ENCODE assay signal across 9 cellular contexts in the genomic region with DNA sequence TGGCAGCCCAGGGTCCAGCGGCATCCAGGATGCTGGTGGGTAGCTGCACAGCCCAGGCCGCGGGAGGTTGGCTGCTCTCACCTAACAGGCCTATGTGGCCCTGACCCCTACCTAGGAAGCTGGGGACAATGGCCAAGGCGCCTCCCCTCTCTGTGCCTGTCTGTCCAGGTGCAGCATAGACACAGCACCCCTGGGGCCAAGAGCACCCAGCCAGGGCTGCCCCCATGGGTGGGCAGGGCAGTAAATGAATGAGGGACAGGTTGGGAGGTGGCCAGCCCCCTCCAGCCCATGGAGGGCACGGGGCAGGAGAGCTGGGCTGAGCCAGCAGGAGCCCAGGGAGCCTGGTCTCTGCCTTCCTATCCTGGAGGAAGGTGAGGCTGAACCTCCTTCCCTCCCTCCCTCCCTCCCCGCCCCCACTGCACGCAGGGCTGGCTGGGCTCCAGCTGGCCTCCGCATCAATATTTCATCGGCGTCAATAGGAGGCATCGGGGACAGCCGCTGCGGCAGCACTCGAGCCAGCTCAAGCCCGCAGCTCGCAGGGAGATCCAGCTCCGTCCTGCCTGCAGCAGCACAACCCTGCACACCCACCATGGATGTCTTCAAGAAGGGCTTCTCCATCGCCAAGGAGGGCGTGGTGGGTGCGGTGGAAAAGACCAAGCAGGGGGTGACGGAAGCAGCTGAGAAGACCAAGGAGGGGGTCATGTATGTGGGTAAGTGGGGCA. TPM values are rescaled to one million over a fixed set of nuclear protein-coding genes. Genes with fewer than 3 reads are reported as not detected.
DNase-seq lines count a peak whose midpoint lies in the region; ATAC-seq and TF ChIP-seq lines count a peak whose summit lies in the region.
"Had no signal": no experiment of that assay in that cellular context is flagged by ENCODE, and none has a peak within 500 bp of the region (broad histone marks: within the 10 kb centered on the region; RNA-seq: fewer than 3 reads in every experiment).

Gene SNCG (plus strand): TSS at position 491 of the 722 bp plus-strand sequence. CDS start 99 bp downstream, at position 590.

- no peak for TF ChIP-seq CTCF in SK-N-SH (IDR thresholded peaks at IDR 0.05)
- TF ChIP-seq CTCF in mucosa of descending colon (IDR thresholded peaks at IDR 0.05): no peak

- peak within 1 kb of the TSS; percentile 4; the same call in 1 of the 2 replicates for H3K4me2 ChIP-seq in SK-N-SH

- no peaks in the 10 kb centered on the region for H3F3A ChIP-seq in SK-N-SH (replicated peaks; ENCODE audit: insufficient read depth)

- peak within 1 kb of the TSS; percentile 29; the same call in 1 of the 2 replicates for H2AFZ ChIP-seq in SK-N-SH (ENCODE audit: low read depth)

- H3K4me1 Mint-ChIP-seq in effector memory CD8-positive, alpha-beta T cell (ENCODE audit: low read depth in 2 of 2): peaks cover 0 to 6% of the 10 kb centered on the region in 2 donors

- CTCF ChIA-PET in SK-N-SH (lab: Yijun Ruan, JAX): interaction anchor here (1.5 kb wide), 2 partner anchors 11 to 20 kb away, joined by 5 to 6 read pairs; no protein-coding TSS in a partner anchor

- no peak within 1 kb of the TSS for H3K27ac ChIP-seq in SK-N-SH (ENCODE audit: low read depth in 2 of 2, low read length in 1 of 2)
- H3K27ac ChIP-seq in urinary bladder (ENCODE audit: low read depth): peak within 1 kb of the TSS; percentile 89

- no peaks in the 10 kb centered on the region for H3K9me2 ChIP-seq in SK-N-SH

- no peak within 1 kb of the TSS for H3K4me3 ChIP-seq in SK-N-SH (ENCODE audit: low read depth in 2 of 2, low read length in 1 of 2)
- no peak within 1 kb of the TSS for H3K4me3 ChIP-seq in mucosa of descending colon
- H3K4me3 ChIP-seq in urinary bladder (ENCODE audit: low read depth, low read length): peak within 1 kb of the TSS; percentile 24

- H3K36me3 Mint-ChIP-seq in effector memory CD8-positive, alpha-beta T cell (ENCODE audit: insufficient read depth): no peaks in the 10 kb centered on the region

- no peaks in the 10 kb centered on the region for H3K79me2 ChIP-seq in SK-N-SH (ENCODE audit: insufficient read depth)

- no peaks in the 10 kb centered on the region for H4K20me1 ChIP-seq in SK-N-SH (ENCODE audit: insufficient read depth)

- H3K9ac ChIP-seq in SK-N-SH: no peak within 1 kb of the TSS

- TF ChIP-seq RAD21 in SK-N-SH (IDR thresholded peaks at IDR 0.05; ENCODE audit: low read length): no peak

- H3K36me3 ChIP-seq in SK-N-SH (replicated peaks in 1 of 2; ENCODE audit: control insufficient read depth in 1 of 2, insufficient read depth in 2 of 2, low read length in 1 of 2) (no peaks in the 10 kb centered on the region), mucosa of descending colon (ENCODE audit: low read depth) (no peaks in the 10 kb centered on the region), urinary bladder (ENCODE audit: insufficient read depth) (no peaks in the 10 kb centered on the region)

- POLR2A ChIA-PET in SK-N-SH (lab: Yijun Ruan, JAX): no interaction called here

- ATAC-seq in SK-N-SH treated with all-trans-retinoic acid at 6 μM for 48 hours: no peak
- peak; percentile 13 for ATAC-seq in mucosa of descending colon
- no peak for ATAC-seq in effector memory CD8-positive, alpha-beta T cell (replicated peaks)

- no peaks in the 10 kb centered on the region for H3K9me3 ChIP-seq in SK-N-SH
- H3K9me3 ChIP-seq in mucosa of descending colon: no peaks in the 10 kb centered on the region

- intact Hi-C loops in mucosa of descending colon (cut with DNase I, micrococcal nuclease): no loop called here

- TF ChIP-seq EP300 in SK-N-SH (IDR thresholded peaks at IDR 0.05; ENCODE audit: borderline replicate concordance in 1 of 2, low read depth in 1 of 2, low read length in 1 of 2): no peak

- 89% methylated on average over 7 of the region's 21 CpGs for WGBS in SK-N-SH (ENCODE audit: low lambda C conversion rate)
- WGBS in urinary bladder: 27% methylated on average over 21 of the region's 21 CpGs

- H3K27ac Mint-ChIP-seq in effector memory CD8-positive, alpha-beta T cell: peak within 1 kb of the TSS in 1 of 2 donors; percentile 52

- H3K27me3 ChIP-seq in SK-N-SH (ENCODE audit: insufficient read depth): no peaks in the 10 kb centered on the region

- H3K4me1 ChIP-seq in SK-N-SH (ENCODE audit: control insufficient read depth in 1 of 2, insufficient read depth in 2 of 2, low read depth in 1 of 2, low read length in 1 of 2) (peaks cover 6 to 11% of the 10 kb centered on the region in 2 experiments; a peak in 2 of 4 replicates), mucosa of descending colon (ENCODE audit: low read depth) (no peaks in the 10 kb centered on the region), urinary bladder (ENCODE audit: insufficient read depth) (no peaks in the 10 kb centered on the region)

- H3K27me3 Mint-ChIP-seq in effector memory CD8-positive, alpha-beta T cell: peaks cover 0 to 17% of the 10 kb centered on the region in 2 donors

- no peak within 1 kb of the TSS for H3K4me3 Mint-ChIP-seq in effector memory CD8-positive, alpha-beta T cell

- H3K9me3 Mint-ChIP-seq in effector memory CD8-positive, alpha-beta T cell: no peaks in the 10 kb centered on the region

- DNase-seq in SK-N-SH (no peak), ecto neural progenitor cell (ENCODE audit: low spot score) (peak; percentile 54), mucosa of descending colon (no peak), NCI-H1092 treated with DMSO at 0.1 percent for 48 hours (lab: John Stamatoyannopoulos, UW) (no peak)
- no peak for DNase-seq in effector memory CD8-positive, alpha-beta T cell
- no peak for DNase-seq in stimulated activated CD8-positive, alpha-beta memory T cell treated with anti-CD3 and anti-CD28 coated beads, Interleukin-4, amount 100 ng/mL, for 48 hours
- DNase-seq: activated naive CD4-positive, alpha-beta T cell had no signal

TF ChIP-seq in SK-N-SH, 30 proteins besides CTCF, POLR2A, EP300 and RAD21 (continues in another document):
- TF ChIP-seq, protein P1, sequence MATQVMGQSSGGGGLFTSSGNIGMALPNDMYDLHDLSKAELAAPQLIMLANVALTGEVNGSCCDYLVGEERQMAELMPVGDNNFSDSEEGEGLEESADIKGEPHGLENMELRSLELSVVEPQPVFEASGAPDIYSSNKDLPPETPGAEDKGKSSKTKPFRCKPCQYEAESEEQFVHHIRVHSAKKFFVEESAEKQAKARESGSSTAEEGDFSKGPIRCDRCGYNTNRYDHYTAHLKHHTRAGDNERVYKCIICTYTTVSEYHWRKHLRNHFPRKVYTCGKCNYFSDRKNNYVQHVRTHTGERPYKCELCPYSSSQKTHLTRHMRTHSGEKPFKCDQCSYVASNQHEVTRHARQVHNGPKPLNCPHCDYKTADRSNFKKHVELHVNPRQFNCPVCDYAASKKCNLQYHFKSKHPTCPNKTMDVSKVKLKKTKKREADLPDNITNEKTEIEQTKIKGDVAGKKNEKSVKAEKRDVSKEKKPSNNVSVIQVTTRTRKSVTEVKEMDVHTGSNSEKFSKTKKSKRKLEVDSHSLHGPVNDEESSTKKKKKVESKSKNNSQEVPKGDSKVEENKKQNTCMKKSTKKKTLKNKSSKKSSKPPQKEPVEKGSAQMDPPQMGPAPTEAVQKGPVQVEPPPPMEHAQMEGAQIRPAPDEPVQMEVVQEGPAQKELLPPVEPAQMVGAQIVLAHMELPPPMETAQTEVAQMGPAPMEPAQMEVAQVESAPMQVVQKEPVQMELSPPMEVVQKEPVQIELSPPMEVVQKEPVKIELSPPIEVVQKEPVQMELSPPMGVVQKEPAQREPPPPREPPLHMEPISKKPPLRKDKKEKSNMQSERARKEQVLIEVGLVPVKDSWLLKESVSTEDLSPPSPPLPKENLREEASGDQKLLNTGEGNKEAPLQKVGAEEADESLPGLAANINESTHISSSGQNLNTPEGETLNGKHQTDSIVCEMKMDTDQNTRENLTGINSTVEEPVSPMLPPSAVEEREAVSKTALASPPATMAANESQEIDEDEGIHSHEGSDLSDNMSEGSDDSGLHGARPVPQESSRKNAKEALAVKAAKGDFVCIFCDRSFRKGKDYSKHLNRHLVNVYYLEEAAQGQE (IDR thresholded peaks at IDR 0.05; ENCODE audit: low read depth, low read length): no peak
- TF ChIP-seq NFIC (IDR thresholded peaks at IDR 0.05; ENCODE audit: borderline replicate concordance) (no peak), FOXM1 (IDR thresholded peaks at IDR 0.05; ENCODE audit: low read depth) (no peak), RCOR1 (IDR thresholded peaks at IDR 0.05; ENCODE audit: low read length) (no peak)

TF ChIP-seq in SK-N-SH treated with all-trans-retinoic acid at 6 μM for 48 hours, 23 proteins besides CTCF, POLR2A, EP300 and RAD21:
- no peak for TF ChIP-seq ZNF565 (CRISPR knock-in tag; conservative IDR thresholded peaks at IDR 0.05; ENCODE audit: low read depth)
- TF ChIP-seq ZNF8 (CRISPR knock-in tag; IDR thresholded peaks at IDR 0.05): no peak
- TF ChIP-seq PPARA (CRISPR knock-in tag; IDR thresholded peaks at IDR 0.05; ENCODE audit: borderline replicate concordance): no peak
- no peak for TF ChIP-seq TOX (CRISPR knock-in tag; IDR thresholded peaks at IDR 0.05; ENCODE audit: borderline replicate concordance)

RNA-seq across cellular contexts. Expression of gene SNCG, which starts in this region (rescaled TPM):
- polyA plus RNA-seq in SK-N-SH (2012; rRNA removed): 3.8 and 4.3 TPM in 2 replicates
- 2.3 and 3.1 TPM in 2 replicates for polyA plus RNA-seq in SK-N-SH (2012; cell fraction: cytosol; rRNA removed)
- 5.2 and 6.0 TPM in 2 replicates for polyA plus RNA-seq in SK-N-SH (2012; cell fraction: nucleus; rRNA removed)
- total RNA-seq in mucosa of descending colon: 10 to 100 TPM in 1 of 3 donors, 1 to 10 TPM in 2; 2.9 to 22.1 (median 8.3) TPM
- 69.2 TPM for total RNA-seq in urinary bladder
- polyA plus RNA-seq in urinary bladder: 197 TPM

Comparison
In these comparisons a context has a peak if more than half of its experiments do, and no peak if none do; other contexts are left out.
1. RNA of gene SNCG (polyA plus RNA-seq): 197 TPM in urinary bladder (single experiment); 2.3 to 6.0 TPM in SK-N-SH; every median in the first group is over 10 times any median in the second.